In the genomic region with DNA sequence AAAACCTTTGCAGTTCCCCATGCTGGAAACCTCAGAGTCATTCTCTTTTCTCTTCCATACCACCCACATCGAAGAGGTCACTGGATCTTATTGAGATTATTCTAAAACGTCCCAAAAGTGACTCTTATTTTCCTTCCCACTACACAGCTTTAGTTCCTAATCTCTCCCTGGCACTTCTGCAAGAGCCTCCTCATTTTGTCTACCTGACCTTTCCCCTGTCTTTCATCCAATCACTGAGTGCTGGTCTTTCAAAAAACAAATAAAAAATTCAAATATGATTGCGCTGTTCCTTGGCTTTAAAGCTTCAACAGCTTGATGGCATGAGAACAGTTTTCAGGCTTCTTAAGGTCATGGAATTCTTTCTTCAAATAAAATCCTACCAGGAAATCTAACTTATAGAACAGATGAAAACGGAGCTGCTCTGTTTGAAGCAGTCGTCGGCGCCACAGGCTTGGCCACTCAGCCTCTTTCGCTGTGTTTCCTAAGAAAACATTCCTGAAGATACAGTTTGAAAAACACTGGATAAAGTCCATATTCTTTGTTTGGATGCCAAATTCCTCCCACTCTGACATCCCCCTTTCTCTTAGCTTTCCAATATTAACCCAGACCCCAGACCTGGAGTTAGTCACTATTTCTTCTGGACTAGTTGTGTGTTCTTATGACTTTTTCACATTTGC, we compare ENCODE assay signal across 2 cellular contexts.
TF ChIP-seq lines count a peak whose summit lies in the region.

No MANE protein-coding gene starts in this region.

TF ChIP-seq in HepG2, 621 proteins besides CTCF, POLR2A, EP300 and RAD21 (continues in another document):
- 0 out of 2 replicates have a peak, but pooled peaks have one; percentile 14 for TF ChIP-seq ISL2 (CRISPR knock-in tag; IDR thresholded peaks at IDR 0.05)
- TF ChIP-seq KDM6A (CRISPR knock-in tag; IDR thresholded peaks at IDR 0.05; ENCODE audit: low read depth) = no peak; the same call in 1 of the 2 replicates
- no peak for TF ChIP-seq KDM3A (CRISPR knock-in tag; IDR thresholded peaks at IDR 0.05; ENCODE audit: low read depth)
- TF ChIP-seq ZNF570 (CRISPR knock-in tag; IDR thresholded peaks at IDR 0.05; ENCODE audit: borderline replicate concordance) = no peak
- TF ChIP-seq MATR3 (CRISPR knock-in tag; IDR thresholded peaks at IDR 0.05) = no peak
- TF ChIP-seq GATAD2A (CRISPR knock-in tag; IDR thresholded peaks at IDR 0.05) = 0 out of 2 replicates have a peak, but pooled peaks have one; percentile 20
- no peak for TF ChIP-seq ZNF143 (CRISPR knock-in tag; IDR thresholded peaks at IDR 0.05)
- no peak for TF ChIP-seq STAT6 (CRISPR knock-in tag; IDR thresholded peaks at IDR 0.05; ENCODE audit: borderline replicate concordance)
- TF ChIP-seq E2F2 (CRISPR knock-in tag; IDR thresholded peaks at IDR 0.05; ENCODE audit: borderline replicate concordance) = no peak
- no peak for TF ChIP-seq ZNF282 (IDR thresholded peaks at IDR 0.05; ENCODE audit: partially characterized antibody)
- 0 out of 2 replicates have a peak, but pooled peaks have one; percentile 21 for TF ChIP-seq NFYB (CRISPR knock-in tag; IDR thresholded peaks at IDR 0.05)
- TF ChIP-seq ZHX1 (CRISPR knock-in tag; IDR thresholded peaks at IDR 0.05; ENCODE audit: low read depth) = no peak
- TF ChIP-seq TBX3 (IDR thresholded peaks at IDR 0.05; ENCODE audit: borderline replicate concordance) = no peak
- TF ChIP-seq HMGXB4 (CRISPR knock-in tag; IDR thresholded peaks at IDR 0.05; ENCODE audit: borderline replicate concordance in 1 of 2, low read depth in 1 of 2) = no peak
- no peak for TF ChIP-seq ZSCAN5A (CRISPR knock-in tag; IDR thresholded peaks at IDR 0.05; ENCODE audit: borderline replicate concordance)

TF ChIP-seq in SK-N-SH, 30 proteins besides CTCF, POLR2A, EP300 and RAD21:
- TF ChIP-seq YY1 (IDR thresholded peaks at IDR 0.05; ENCODE audit: low read depth) (no peak), MXI1 (IDR thresholded peaks at IDR 0.05; ENCODE audit: low read depth, low read length) (no peak), RFX5 (IDR thresholded peaks at IDR 0.05; ENCODE audit: low read length) (no peak), SIN3A (IDR thresholded peaks at IDR 0.05; ENCODE audit: borderline replicate concordance, low read depth, low read length) (no peak), TAF1 (IDR thresholded peaks at IDR 0.05; ENCODE audit: borderline replicate concordance, low read depth, low read length) (no peak), USF2 (IDR thresholded peaks at IDR 0.05; ENCODE audit: borderline replicate concordance, low read depth, low read length) (no peak), EZH2phosphoT487 (IDR thresholded peaks at IDR 0.05; ENCODE audit: borderline replicate concordance, low read depth) (no peak), RXRA (IDR thresholded peaks at IDR 0.05; ENCODE audit: borderline replicate concordance, low read depth) (no peak), ELF1 (IDR thresholded peaks at IDR 0.05) (no peak), TCF12 (IDR thresholded peaks at IDR 0.05) (no peak), CHD2 (IDR thresholded peaks at IDR 0.05; ENCODE audit: low read length, partially characterized antibody) (no peak), FOXJ3 (CRISPR knock-in tag; IDR thresholded peaks at IDR 0.05) (no peak)
- TF ChIP-seq, protein P1, sequence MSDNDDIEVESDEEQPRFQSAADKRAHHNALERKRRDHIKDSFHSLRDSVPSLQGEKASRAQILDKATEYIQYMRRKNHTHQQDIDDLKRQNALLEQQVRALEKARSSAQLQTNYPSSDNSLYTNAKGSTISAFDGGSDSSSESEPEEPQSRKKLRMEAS (IDR thresholded peaks at IDR 0.05; ENCODE audit: low read depth) = no peak
- TF ChIP-seq, protein P2, sequence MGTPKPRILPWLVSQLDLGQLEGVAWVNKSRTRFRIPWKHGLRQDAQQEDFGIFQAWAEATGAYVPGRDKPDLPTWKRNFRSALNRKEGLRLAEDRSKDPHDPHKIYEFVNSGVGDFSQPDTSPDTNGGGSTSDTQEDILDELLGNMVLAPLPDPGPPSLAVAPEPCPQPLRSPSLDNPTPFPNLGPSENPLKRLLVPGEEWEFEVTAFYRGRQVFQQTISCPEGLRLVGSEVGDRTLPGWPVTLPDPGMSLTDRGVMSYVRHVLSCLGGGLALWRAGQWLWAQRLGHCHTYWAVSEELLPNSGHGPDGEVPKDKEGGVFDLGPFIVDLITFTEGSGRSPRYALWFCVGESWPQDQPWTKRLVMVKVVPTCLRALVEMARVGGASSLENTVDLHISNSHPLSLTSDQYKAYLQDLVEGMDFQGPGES (IDR thresholded peaks at IDR 0.05; ENCODE audit: low read depth, low read length) = no peak
- TF ChIP-seq, protein P3, sequence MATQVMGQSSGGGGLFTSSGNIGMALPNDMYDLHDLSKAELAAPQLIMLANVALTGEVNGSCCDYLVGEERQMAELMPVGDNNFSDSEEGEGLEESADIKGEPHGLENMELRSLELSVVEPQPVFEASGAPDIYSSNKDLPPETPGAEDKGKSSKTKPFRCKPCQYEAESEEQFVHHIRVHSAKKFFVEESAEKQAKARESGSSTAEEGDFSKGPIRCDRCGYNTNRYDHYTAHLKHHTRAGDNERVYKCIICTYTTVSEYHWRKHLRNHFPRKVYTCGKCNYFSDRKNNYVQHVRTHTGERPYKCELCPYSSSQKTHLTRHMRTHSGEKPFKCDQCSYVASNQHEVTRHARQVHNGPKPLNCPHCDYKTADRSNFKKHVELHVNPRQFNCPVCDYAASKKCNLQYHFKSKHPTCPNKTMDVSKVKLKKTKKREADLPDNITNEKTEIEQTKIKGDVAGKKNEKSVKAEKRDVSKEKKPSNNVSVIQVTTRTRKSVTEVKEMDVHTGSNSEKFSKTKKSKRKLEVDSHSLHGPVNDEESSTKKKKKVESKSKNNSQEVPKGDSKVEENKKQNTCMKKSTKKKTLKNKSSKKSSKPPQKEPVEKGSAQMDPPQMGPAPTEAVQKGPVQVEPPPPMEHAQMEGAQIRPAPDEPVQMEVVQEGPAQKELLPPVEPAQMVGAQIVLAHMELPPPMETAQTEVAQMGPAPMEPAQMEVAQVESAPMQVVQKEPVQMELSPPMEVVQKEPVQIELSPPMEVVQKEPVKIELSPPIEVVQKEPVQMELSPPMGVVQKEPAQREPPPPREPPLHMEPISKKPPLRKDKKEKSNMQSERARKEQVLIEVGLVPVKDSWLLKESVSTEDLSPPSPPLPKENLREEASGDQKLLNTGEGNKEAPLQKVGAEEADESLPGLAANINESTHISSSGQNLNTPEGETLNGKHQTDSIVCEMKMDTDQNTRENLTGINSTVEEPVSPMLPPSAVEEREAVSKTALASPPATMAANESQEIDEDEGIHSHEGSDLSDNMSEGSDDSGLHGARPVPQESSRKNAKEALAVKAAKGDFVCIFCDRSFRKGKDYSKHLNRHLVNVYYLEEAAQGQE (IDR thresholded peaks at IDR 0.05; ENCODE audit: low read depth, low read length) = no peak
